In the genomic region with DNA sequence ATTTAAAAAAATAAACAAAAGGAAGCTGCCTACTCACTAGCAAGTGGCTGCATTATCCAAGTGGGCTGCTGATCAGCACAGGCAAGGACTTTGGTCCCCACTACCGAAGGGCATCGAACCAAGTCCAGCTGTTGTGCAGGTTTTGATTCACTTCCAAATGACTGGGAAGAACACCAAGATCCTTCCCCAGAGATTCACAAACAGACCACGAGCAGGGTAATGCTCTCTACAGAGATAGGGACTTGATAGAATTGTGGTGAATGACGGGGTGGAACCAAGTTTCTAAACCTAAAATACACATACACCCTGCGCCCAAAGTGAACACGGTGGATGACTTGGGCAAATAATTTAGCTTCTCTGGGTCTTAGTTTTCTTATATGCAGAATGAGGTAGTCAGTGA, we compare ENCODE assay signal across 1 cellular context.
TF ChIP-seq lines count a peak whose summit lies in the region.

No MANE protein-coding gene starts in this region.

TF ChIP-seq in liver, 16 proteins besides CTCF, POLR2A, EP300 and RAD21 (continued from another document):
- TF ChIP-seq NR2F2 (IDR thresholded peaks at IDR 0.05) (peak; percentile 80), SP1 (IDR thresholded peaks at IDR 0.05) (peak; percentile 99)
